ENCODE assay signal across 11 cellular contexts in genomic region chr1:181092056-181092455, GRCh38. TPM values are rescaled to one million over a fixed set of nuclear protein-coding genes. Genes with fewer than 3 reads are reported as not detected.
DNase-seq lines count a peak whose midpoint lies in the region; ATAC-seq and TF ChIP-seq lines count a peak whose summit lies in the region.
"Had no signal": no experiment of that assay in that cellular context is flagged by ENCODE, and none has a peak within 500 bp of the region (broad histone marks: within the 10 kb centered on the region; RNA-seq: fewer than 3 reads in every experiment).

No MANE protein-coding gene starts in this region.

- in situ Hi-C loops in brain microvascular endothelial cell (cut with HindIII; ENCODE audit: low pct_ligation_motif_present, low sequenced_read_pairs): no loop called here

- ATAC-seq in activated CD8-positive, alpha-beta memory T cell treated with anti-CD3 and anti-CD28 coated beads, Interleukin-2, amount 10 ng/mL, durations not matched to agents 7 days and 5 days: no peak
- ATAC-seq in stimulated activated effector memory CD8-positive, alpha-beta T cell treated with anti-CD3 and anti-CD28 coated beads, Interleukin-12 subunit alpha, Interleukin-12 subunit beta, amount 100 ng/mL, for 72 hours: no peak

- peaks cover 55% of the 10 kb centered on the region for H3K4me1 Mint-ChIP-seq in activated CD8-positive, alpha-beta memory T cell treated with anti-CD3 and anti-CD28 coated beads, Interleukin-2, amount 10 ng/mL, durations not matched to agents 7 days and 5 days
- H3K4me1 Mint-ChIP-seq in stimulated activated effector memory CD8-positive, alpha-beta T cell treated with anti-CD3 and anti-CD28 coated beads, Interleukin-12 subunit alpha, Interleukin-12 subunit beta, amount 100 ng/mL, for 72 hours: peaks cover 71% of the 10 kb centered on the region

- H3K27me3 ChIP-seq in SJSA1 (replicated peaks): no peaks in the 10 kb centered on the region
- H3K27me3 ChIP-seq in brain microvascular endothelial cell (replicated peaks): no peaks in the 10 kb centered on the region

- H3K4me3 Mint-ChIP-seq in activated CD8-positive, alpha-beta memory T cell treated with anti-CD3 and anti-CD28 coated beads, Interleukin-2, amount 10 ng/mL, durations not matched to agents 7 days and 5 days: peak overlapping the region; percentile 96
- H3K4me3 Mint-ChIP-seq in stimulated activated effector memory CD8-positive, alpha-beta T cell treated with anti-CD3 and anti-CD28 coated beads, Interleukin-12 subunit alpha, Interleukin-12 subunit beta, amount 100 ng/mL, for 72 hours: peak overlapping the region; percentile 92

- peak overlapping the region; percentile 86 for H3K4me3 ChIP-seq in SJSA1
- no peak overlapping the region for H3K4me3 ChIP-seq in brain microvascular endothelial cell (ENCODE audit: low read depth, low read length)
- H3K4me3 ChIP-seq: prostate gland had no signal

- H3K36me3 Mint-ChIP-seq in activated CD8-positive, alpha-beta memory T cell treated with anti-CD3 and anti-CD28 coated beads, Interleukin-2, amount 10 ng/mL, durations not matched to agents 7 days and 5 days: peaks cover 54% of the 10 kb centered on the region
- H3K36me3 Mint-ChIP-seq in stimulated activated effector memory CD8-positive, alpha-beta T cell treated with anti-CD3 and anti-CD28 coated beads, Interleukin-12 subunit alpha, Interleukin-12 subunit beta, amount 100 ng/mL, for 72 hours: peaks cover 80% of the 10 kb centered on the region

- TF ChIP-seq CTCF in brain microvascular endothelial cell (IDR thresholded peaks at IDR 0.05; ENCODE audit: low read depth, low read length, missing control alignments): no peak

- H3K27me3 Mint-ChIP-seq in activated CD8-positive, alpha-beta memory T cell treated with anti-CD3 and anti-CD28 coated beads, Interleukin-2, amount 10 ng/mL, durations not matched to agents 7 days and 5 days: no peaks in the 10 kb centered on the region

- H3K36me3 ChIP-seq in SJSA1 (peaks cover 71% of the 10 kb centered on the region), brain microvascular endothelial cell (replicated peaks) (no peaks in the 10 kb centered on the region)
- H3K36me3 ChIP-seq: prostate gland had no signal

- H3K9me3 Mint-ChIP-seq in activated CD8-positive, alpha-beta memory T cell treated with anti-CD3 and anti-CD28 coated beads, Interleukin-2, amount 10 ng/mL, durations not matched to agents 7 days and 5 days (ENCODE audit: low read depth): no peaks in the 10 kb centered on the region
- no peaks in the 10 kb centered on the region for H3K9me3 Mint-ChIP-seq in stimulated activated effector memory CD8-positive, alpha-beta T cell treated with anti-CD3 and anti-CD28 coated beads, Interleukin-12 subunit alpha, Interleukin-12 subunit beta, amount 100 ng/mL, for 72 hours

- CTCF ChIA-PET in activated CD8-positive, alpha-beta memory T cell treated with anti-CD3 and anti-CD28 coated beads, Interleukin-2, amount 10 ng/mL, durations not matched to agents 7 days and 5 days (lab: Charles Lee): interaction anchor here (0.6 to 6.2 kb wide), 5 partner anchors 11 to 59 kb away, joined by 3 to 91 read pairs (median 9); no protein-coding TSS in a partner anchor

- no peaks in the 10 kb centered on the region for H3K9me3 ChIP-seq in SJSA1 (replicated peaks)
- H3K9me3 ChIP-seq: prostate gland had no signal

- peaks cover 70% of the 10 kb centered on the region for H3K4me1 ChIP-seq in SJSA1 (replicated peaks)

- no peak for DNase-seq in activated CD8-positive, alpha-beta memory T cell treated with anti-CD3 and anti-CD28 coated beads, Interleukin-2, amount 10 ng/mL, durations not matched to agents 7 days and 5 days
- DNase-seq in activated CD8-positive, alpha-beta memory T cell treated with anti-CD3 and anti-CD28 coated beads, Interleukin-2, amount 50 U/mL, for 48 hours: no peak
- DNase-seq in SJSA1 (ENCODE audit: low read depth in 1 of 2, low spot score in 2 of 2) (no peak), epithelial cell of prostate (ENCODE audit: low read depth, low spot score) (no peak), amniotic stem cell (lab: John Stamatoyannopoulos, UW) (no peak), amygdala (lab: John Stamatoyannopoulos, UW) (no peak), brain microvascular endothelial cell (no peak)
- DNase-seq in stimulated activated effector memory CD8-positive, alpha-beta T cell treated with anti-CD3 and anti-CD28 coated beads, Interleukin-12 subunit alpha, Interleukin-12 subunit beta, amount 100 ng/mL, for 72 hours (ENCODE audit: low spot score in 2 of 2): no peak
- DNase-seq: activated naive CD4-positive, alpha-beta T cell; NCI-H1105 had no signal

- no peak overlapping the region for H3K27ac Mint-ChIP-seq in activated CD8-positive, alpha-beta memory T cell treated with anti-CD3 and anti-CD28 coated beads, Interleukin-2, amount 10 ng/mL, durations not matched to agents 7 days and 5 days
- no peak overlapping the region for H3K27ac Mint-ChIP-seq in stimulated activated effector memory CD8-positive, alpha-beta T cell treated with anti-CD3 and anti-CD28 coated beads, Interleukin-12 subunit alpha, Interleukin-12 subunit beta, amount 100 ng/mL, for 72 hours

- H3K27ac ChIP-seq in SJSA1 (no peak overlapping the region), epithelial cell of prostate (peak overlapping the region; percentile 92), brain microvascular endothelial cell (no peak overlapping the region)

RNA-seq across cellular contexts. Expression of gene IER5, which starts 3.6 kb away (rescaled TPM):
- total RNA-seq in activated CD8-positive, alpha-beta memory T cell treated with anti-CD3 and anti-CD28 coated beads, Interleukin-2, amount 10 ng/mL, durations not matched to agents 7 days and 5 days: 10 to 100 TPM; 50.4 to 67.0 TPM
- total RNA-seq in SJSA1 (2014; rRNA removed; shearing (Covaris generic)): 67.6 and 76.5 TPM in 2 replicates

RNA-seq across cellular contexts. Expression of gene MR1, which starts 58.3 kb away (rescaled TPM):
- total RNA-seq in activated CD8-positive, alpha-beta memory T cell treated with anti-CD3 and anti-CD28 coated beads, Interleukin-2, amount 10 ng/mL, durations not matched to agents 7 days and 5 days: 10 to 100 TPM; 38.7 to 41.2 TPM
- 17.4 and 18.6 TPM in 2 replicates for total RNA-seq in SJSA1 (2014; rRNA removed; shearing (Covaris generic))
